In the genomic region with DNA sequence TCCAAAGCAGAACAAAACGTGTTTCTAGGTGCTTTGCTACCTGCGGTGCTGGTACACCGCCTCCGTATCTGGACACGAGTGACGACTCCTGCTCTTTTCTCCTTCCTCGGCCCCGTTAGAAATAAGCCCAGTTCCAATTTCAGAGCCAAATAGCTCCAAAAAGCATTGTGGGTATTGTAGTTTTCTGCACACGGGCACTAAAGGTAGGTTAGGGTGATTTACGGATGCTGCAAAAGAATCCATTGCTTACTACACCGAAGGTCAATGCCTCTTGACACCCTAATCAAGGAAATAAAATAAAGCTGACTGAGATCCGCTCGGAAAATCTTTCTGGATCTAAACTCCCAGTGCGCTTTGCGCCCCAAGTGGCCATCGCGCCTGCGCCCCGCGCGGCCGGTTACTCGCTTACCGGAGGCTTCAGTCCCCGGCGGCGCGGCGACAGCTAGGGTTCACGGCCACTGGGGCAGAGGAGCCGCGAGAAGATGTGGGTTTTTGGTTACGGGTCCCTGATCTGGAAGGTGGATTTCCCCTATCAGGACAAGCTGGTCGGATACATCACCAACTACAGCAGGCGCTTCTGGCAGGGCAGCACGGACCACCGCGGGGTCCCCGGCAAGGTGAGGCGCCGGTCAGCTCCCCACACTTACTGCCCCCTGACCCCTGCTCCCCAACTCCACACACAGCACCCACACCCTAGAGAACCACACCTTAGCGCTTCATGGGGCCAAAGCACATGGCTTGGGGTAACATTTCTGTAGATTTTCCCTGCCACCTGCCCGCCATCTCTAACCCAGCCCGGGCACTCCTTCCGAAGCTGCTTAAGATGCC, we compare ENCODE assay signal across 1 cellular context.
TF ChIP-seq lines count a peak whose summit lies in the region.

A gene (plus strand): TSS at position 400 of the 828 bp plus-strand sequence. CDS start 83 bp downstream, at position 483.

TF ChIP-seq in GM12878, 131 proteins besides CTCF, POLR2A, EP300 and RAD21 (continued from another document and continues in another):
- TF ChIP-seq STAT1 (conservative IDR thresholded peaks at IDR 0.05) (0 out of 2 replicates have a peak, but pooled peaks have one; percentile 36), EGR1 (IDR thresholded peaks at IDR 0.05; ENCODE audit: borderline replicate concordance in 1 of 2, low read depth in 2 of 2, low read length in 2 of 2) (no peak), RBBP5 (conservative IDR thresholded peaks at IDR 0.05) (no peak), KAT2A (conservative IDR thresholded peaks at IDR 0.05; ENCODE audit: control insufficient read depth, low read depth, low read length) (no peak), IKZF2 (IDR thresholded peaks at IDR 0.05) (no peak), YY1 (IDR thresholded peaks at IDR 0.05; ENCODE audit: low read depth, low read length) (peak; percentile 79; the same call in 1 of the 2 replicates), NR2F1 (conservative IDR thresholded peaks at IDR 0.05) (peak; percentile 86), ZNF24 (IDR thresholded peaks at IDR 0.05) (no peak), SP1 (IDR thresholded peaks at IDR 0.05; ENCODE audit: low read depth, low read length) (no peak), FOXK2 (IDR thresholded peaks at IDR 0.05) (no peak), RELA (IDR thresholded peaks at IDR 0.05; ENCODE audit: borderline replicate concordance, partially characterized antibody) (peak; percentile 21), ESRRA (IDR thresholded peaks at IDR 0.05; ENCODE audit: low read length) (no peak), DPF2 (IDR thresholded peaks at IDR 0.05) (0 out of 2 replicates have a peak, but pooled peaks have one; percentile 42), SMAD1 (IDR thresholded peaks at IDR 0.05; ENCODE audit: low read depth, partially characterized antibody) (peak; percentile 52), RCOR1 (conservative IDR thresholded peaks at IDR 0.05; ENCODE audit: low read depth, low read length) (peak; percentile 87; the same call in 1 of the 2 replicates), NFYA (IDR thresholded peaks at IDR 0.05; ENCODE audit: borderline replicate concordance, low read depth, low read length) (no peak), FOS (IDR thresholded peaks at IDR 0.05; ENCODE audit: borderline replicate concordance, extremely low read depth, insufficient read length) (no peak), BMI1 (IDR thresholded peaks at IDR 0.05; ENCODE audit: borderline replicate concordance) (no peak), MEF2B (IDR thresholded peaks at IDR 0.05; ENCODE audit: partially characterized antibody, poor library complexity, severe bottlenecking) (no peak), SMARCA5 (IDR thresholded peaks at IDR 0.05) (no peak), NR2C1 (IDR thresholded peaks at IDR 0.05) (peak; percentile 58), GABPA (IDR thresholded peaks at IDR 0.05; ENCODE audit: low read depth) (peak; percentile 31; the same call in 1 of the 2 replicates), MYB (IDR thresholded peaks at IDR 0.05; ENCODE audit: borderline replicate concordance, low read depth, low read length) (no peak), KLF5 (IDR thresholded peaks at IDR 0.05; ENCODE audit: partially characterized antibody) (no peak), HDAC6 (IDR thresholded peaks at IDR 0.05; ENCODE audit: unreplicated experiment) (no peak), JUNB (IDR thresholded peaks at IDR 0.05) (0 out of 2 replicates have a peak, but pooled peaks have one; percentile 10), TARDBP (IDR thresholded peaks at IDR 0.05; ENCODE audit: borderline replicate concordance) (no peak), RB1 (IDR thresholded peaks at IDR 0.05; ENCODE audit: borderline replicate concordance) (no peak), STAT3 (IDR thresholded peaks at IDR 0.05; ENCODE audit: low read depth, low read length) (no peak), TCF7 (IDR thresholded peaks at IDR 0.05; ENCODE audit: borderline replicate concordance) (no peak), NFXL1 (IDR thresholded peaks at IDR 0.05; ENCODE audit: borderline replicate concordance) (no peak), CREB1 (IDR thresholded peaks at IDR 0.05; ENCODE audit: low read depth) (peak; percentile 58), ZNF274 (IDR thresholded peaks at IDR 0.05; ENCODE audit: insufficient read depth, insufficient read length) (no peak), MTA2 (IDR thresholded peaks at IDR 0.05; ENCODE audit: low read depth) (no peak), CBX3 (IDR thresholded peaks at IDR 0.05; ENCODE audit: borderline replicate concordance, low read depth) (no peak), CHD1 (IDR thresholded peaks at IDR 0.05; ENCODE audit: low read depth, low read length) (no peak), WRNIP1 (IDR thresholded peaks at IDR 0.05; ENCODE audit: borderline replicate concordance, low read depth, low read length) (no peak)
- TF ChIP-seq, protein P1, sequence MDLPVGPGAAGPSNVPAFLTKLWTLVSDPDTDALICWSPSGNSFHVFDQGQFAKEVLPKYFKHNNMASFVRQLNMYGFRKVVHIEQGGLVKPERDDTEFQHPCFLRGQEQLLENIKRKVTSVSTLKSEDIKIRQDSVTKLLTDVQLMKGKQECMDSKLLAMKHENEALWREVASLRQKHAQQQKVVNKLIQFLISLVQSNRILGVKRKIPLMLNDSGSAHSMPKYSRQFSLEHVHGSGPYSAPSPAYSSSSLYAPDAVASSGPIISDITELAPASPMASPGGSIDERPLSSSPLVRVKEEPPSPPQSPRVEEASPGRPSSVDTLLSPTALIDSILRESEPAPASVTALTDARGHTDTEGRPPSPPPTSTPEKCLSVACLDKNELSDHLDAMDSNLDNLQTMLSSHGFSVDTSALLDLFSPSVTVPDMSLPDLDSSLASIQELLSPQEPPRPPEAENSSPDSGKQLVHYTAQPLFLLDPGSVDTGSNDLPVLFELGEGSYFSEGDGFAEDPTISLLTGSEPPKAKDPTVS (IDR thresholded peaks at IDR 0.05; ENCODE audit: low read depth, low read length) = no peak
- TF ChIP-seq, protein P2, sequence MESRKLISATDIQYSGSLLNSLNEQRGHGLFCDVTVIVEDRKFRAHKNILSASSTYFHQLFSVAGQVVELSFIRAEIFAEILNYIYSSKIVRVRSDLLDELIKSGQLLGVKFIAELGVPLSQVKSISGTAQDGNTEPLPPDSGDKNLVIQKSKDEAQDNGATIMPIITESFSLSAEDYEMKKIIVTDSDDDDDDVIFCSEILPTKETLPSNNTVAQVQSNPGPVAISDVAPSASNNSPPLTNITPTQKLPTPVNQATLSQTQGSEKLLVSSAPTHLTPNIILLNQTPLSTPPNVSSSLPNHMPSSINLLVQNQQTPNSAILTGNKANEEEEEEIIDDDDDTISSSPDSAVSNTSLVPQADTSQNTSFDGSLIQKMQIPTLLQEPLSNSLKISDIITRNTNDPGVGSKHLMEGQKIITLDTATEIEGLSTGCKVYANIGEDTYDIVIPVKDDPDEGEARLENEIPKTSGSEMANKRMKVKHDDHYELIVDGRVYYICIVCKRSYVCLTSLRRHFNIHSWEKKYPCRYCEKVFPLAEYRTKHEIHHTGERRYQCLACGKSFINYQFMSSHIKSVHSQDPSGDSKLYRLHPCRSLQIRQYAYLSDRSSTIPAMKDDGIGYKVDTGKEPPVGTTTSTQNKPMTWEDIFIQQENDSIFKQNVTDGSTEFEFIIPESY (IDR thresholded peaks at IDR 0.05) = no peak
- TF ChIP-seq, protein P3, sequence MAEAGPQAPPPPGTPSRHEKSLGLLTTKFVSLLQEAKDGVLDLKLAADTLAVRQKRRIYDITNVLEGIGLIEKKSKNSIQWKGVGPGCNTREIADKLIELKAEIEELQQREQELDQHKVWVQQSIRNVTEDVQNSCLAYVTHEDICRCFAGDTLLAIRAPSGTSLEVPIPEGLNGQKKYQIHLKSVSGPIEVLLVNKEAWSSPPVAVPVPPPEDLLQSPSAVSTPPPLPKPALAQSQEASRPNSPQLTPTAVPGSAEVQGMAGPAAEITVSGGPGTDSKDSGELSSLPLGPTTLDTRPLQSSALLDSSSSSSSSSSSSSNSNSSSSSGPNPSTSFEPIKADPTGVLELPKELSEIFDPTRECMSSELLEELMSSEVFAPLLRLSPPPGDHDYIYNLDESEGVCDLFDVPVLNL (IDR thresholded peaks at IDR 0.05; ENCODE audit: low read depth, low read length) = no peak
- TF ChIP-seq, protein P4, sequence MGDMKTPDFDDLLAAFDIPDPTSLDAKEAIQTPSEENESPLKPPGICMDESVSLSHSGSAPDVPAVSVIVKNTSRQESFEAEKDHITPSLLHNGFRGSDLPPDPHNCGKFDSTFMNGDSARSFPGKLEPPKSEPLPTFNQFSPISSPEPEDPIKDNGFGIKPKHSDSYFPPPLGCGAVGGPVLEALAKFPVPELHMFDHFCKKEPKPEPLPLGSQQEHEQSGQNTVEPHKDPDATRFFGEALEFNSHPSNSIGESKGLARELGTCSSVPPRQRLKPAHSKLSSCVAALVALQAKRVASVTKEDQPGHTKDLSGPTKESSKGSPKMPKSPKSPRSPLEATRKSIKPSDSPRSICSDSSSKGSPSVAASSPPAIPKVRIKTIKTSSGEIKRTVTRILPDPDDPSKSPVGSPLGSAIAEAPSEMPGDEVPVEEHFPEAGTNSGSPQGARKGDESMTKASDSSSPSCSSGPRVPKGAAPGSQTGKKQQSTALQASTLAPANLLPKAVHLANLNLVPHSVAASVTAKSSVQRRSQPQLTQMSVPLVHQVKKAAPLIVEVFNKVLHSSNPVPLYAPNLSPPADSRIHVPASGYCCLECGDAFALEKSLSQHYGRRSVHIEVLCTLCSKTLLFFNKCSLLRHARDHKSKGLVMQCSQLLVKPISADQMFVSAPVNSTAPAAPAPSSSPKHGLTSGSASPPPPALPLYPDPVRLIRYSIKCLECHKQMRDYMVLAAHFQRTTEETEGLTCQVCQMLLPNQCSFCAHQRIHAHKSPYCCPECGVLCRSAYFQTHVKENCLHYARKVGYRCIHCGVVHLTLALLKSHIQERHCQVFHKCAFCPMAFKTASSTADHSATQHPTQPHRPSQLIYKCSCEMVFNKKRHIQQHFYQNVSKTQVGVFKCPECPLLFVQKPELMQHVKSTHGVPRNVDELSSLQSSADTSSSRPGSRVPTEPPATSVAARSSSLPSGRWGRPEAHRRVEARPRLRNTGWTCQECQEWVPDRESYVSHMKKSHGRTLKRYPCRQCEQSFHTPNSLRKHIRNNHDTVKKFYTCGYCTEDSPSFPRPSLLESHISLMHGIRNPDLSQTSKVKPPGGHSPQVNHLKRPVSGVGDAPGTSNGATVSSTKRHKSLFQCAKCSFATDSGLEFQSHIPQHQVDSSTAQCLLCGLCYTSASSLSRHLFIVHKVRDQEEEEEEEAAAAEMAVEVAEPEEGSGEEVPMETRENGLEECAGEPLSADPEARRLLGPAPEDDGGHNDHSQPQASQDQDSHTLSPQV (IDR thresholded peaks at IDR 0.05) = no peak
- TF ChIP-seq, protein P5, sequence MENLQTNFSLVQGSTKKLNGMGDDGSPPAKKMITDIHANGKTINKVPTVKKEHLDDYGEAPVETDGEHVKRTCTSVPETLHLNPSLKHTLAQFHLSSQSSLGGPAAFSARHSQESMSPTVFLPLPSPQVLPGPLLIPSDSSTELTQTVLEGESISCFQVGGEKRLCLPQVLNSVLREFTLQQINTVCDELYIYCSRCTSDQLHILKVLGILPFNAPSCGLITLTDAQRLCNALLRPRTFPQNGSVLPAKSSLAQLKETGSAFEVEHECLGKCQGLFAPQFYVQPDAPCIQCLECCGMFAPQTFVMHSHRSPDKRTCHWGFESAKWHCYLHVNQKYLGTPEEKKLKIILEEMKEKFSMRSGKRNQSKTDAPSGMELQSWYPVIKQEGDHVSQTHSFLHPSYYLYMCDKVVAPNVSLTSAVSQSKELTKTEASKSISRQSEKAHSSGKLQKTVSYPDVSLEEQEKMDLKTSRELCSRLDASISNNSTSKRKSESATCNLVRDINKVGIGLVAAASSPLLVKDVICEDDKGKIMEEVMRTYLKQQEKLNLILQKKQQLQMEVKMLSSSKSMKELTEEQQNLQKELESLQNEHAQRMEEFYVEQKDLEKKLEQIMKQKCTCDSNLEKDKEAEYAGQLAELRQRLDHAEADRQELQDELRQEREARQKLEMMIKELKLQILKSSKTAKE (IDR thresholded peaks at IDR 0.05; ENCODE audit: low read depth, poor library complexity, severe bottlenecking) = no peak
- TF ChIP-seq, protein P6, sequence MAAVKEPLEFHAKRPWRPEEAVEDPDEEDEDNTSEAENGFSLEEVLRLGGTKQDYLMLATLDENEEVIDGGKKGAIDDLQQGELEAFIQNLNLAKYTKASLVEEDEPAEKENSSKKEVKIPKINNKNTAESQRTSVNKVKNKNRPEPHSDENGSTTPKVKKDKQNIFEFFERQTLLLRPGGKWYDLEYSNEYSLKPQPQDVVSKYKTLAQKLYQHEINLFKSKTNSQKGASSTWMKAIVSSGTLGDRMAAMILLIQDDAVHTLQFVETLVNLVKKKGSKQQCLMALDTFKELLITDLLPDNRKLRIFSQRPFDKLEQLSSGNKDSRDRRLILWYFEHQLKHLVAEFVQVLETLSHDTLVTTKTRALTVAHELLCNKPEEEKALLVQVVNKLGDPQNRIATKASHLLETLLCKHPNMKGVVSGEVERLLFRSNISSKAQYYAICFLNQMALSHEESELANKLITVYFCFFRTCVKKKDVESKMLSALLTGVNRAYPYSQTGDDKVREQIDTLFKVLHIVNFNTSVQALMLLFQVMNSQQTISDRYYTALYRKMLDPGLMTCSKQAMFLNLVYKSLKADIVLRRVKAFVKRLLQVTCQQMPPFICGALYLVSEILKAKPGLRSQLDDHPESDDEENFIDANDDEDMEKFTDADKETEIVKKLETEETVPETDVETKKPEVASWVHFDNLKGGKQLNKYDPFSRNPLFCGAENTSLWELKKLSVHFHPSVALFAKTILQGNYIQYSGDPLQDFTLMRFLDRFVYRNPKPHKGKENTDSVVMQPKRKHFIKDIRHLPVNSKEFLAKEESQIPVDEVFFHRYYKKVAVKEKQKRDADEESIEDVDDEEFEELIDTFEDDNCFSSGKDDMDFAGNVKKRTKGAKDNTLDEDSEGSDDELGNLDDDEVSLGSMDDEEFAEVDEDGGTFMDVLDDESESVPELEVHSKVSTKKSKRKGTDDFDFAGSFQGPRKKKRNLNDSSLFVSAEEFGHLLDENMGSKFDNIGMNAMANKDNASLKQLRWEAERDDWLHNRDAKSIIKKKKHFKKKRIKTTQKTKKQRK (IDR thresholded peaks at IDR 0.05; ENCODE audit: low read depth, low read length) = no peak
- TF ChIP-seq, protein P7, sequence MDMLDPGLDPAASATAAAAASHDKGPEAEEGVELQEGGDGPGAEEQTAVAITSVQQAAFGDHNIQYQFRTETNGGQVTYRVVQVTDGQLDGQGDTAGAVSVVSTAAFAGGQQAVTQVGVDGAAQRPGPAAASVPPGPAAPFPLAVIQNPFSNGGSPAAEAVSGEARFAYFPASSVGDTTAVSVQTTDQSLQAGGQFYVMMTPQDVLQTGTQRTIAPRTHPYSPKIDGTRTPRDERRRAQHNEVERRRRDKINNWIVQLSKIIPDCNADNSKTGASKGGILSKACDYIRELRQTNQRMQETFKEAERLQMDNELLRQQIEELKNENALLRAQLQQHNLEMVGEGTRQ (IDR thresholded peaks at IDR 0.05; ENCODE audit: borderline replicate concordance, low read depth, low read length) = no peak
- TF ChIP-seq, protein P8, sequence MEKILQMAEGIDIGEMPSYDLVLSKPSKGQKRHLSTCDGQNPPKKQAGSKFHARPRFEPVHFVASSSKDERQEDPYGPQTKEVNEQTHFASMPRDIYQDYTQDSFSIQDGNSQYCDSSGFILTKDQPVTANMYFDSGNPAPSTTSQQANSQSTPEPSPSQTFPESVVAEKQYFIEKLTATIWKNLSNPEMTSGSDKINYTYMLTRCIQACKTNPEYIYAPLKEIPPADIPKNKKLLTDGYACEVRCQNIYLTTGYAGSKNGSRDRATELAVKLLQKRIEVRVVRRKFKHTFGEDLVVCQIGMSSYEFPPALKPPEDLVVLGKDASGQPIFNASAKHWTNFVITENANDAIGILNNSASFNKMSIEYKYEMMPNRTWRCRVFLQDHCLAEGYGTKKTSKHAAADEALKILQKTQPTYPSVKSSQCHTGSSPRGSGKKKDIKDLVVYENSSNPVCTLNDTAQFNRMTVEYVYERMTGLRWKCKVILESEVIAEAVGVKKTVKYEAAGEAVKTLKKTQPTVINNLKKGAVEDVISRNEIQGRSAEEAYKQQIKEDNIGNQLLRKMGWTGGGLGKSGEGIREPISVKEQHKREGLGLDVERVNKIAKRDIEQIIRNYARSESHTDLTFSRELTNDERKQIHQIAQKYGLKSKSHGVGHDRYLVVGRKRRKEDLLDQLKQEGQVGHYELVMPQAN (conservative IDR thresholded peaks at IDR 0.05) = no peak; the same call in 1 of the 2 replicates
